8 cellular contexts compared by ENCODE assay signal in the genomic region with DNA sequence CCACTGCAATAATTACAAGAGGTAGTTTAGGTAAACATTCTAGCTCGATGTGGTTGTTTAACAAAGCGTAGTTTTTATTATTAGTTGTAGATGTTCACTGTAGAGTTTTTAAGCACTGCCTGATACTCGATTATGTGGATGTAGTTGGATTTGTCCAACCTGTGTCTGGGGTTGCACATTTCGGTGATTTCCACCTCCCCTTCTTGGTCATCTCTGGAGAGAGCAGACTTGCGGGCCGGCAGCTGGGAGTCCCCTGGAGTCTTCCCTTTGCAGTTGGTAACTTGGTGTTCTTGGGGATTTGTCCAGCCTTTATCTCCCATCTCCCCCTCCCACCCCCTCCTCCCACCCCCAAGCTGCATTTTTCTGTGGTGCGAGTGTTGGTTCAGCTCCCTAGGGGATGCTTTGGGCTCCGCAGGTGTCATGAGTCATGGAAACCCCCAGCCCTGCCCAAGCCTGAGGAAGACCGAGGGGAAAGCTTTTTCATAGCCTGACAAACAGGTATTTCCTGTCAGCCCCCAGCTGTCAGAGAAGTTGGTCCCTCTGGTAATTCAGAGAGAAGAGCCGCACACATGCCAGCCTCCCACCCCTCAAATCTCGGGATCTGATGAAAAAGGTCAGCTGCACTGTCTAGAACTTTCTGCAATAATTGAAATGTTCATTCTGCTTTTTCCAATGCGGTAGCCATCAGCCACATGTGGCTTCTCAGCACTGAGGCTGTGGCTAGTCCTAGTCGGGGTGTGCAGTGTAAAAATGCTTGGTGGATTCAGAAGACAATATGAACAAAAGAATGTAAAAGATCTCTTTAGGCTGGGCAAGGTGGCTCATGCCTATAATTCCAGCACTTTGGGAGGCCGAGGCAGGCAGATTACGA. TPM values are rescaled to one million over a fixed set of nuclear protein-coding genes. Genes with fewer than 3 reads are reported as not detected.
DNase-seq lines count a peak whose midpoint lies in the region; ATAC-seq lines count a peak whose summit lies in the region.

No MANE protein-coding gene starts in this region.

- peak overlapping the region; percentile 86 for H3K27ac Mint-ChIP-seq in activated CD4-positive, alpha-beta T cell treated with anti-CD3 and anti-CD28 coated beads, Interleukin-2, amount 10 ng/mL, durations not matched to agents 24 days and 14 days
- no peak overlapping the region for H3K27ac Mint-ChIP-seq in activated CD4-positive, alpha-beta T cell treated with anti-CD3 and anti-CD28 coated beads, Interleukin-2, amount 10 ng/mL, durations not matched to agents 7 days and 5 days
- H3K27ac Mint-ChIP-seq in activated naive CD8-positive, alpha-beta T cell treated with anti-CD3 and anti-CD28 coated beads, Interleukin-2, amount 10 ng/mL, durations not matched to agents 7 days and 5 days: peak overlapping the region; percentile 37
- H3K27ac Mint-ChIP-seq in stimulated activated naive CD8-positive, alpha-beta T cell treated with anti-CD3 and anti-CD28 coated beads, Interleukin-15, Interleukin-2, amounts not matched to agents 100 ng/mL and 50 ng/mL, for 24 hours: peak overlapping the region; percentile 64

- no peaks in the 10 kb centered on the region for H3K36me3 ChIP-seq in MG63

- H3K9me3 Mint-ChIP-seq in activated CD4-positive, alpha-beta T cell treated with anti-CD3 and anti-CD28 coated beads, Interleukin-2, amount 10 ng/mL, durations not matched to agents 24 days and 14 days: no peaks in the 10 kb centered on the region
- H3K9me3 Mint-ChIP-seq in activated CD4-positive, alpha-beta T cell treated with anti-CD3 and anti-CD28 coated beads, Interleukin-2, amount 10 ng/mL, durations not matched to agents 7 days and 5 days: no peaks in the 10 kb centered on the region
- H3K9me3 Mint-ChIP-seq in activated naive CD8-positive, alpha-beta T cell treated with anti-CD3 and anti-CD28 coated beads, Interleukin-2, amount 10 ng/mL, durations not matched to agents 7 days and 5 days: no peaks in the 10 kb centered on the region
- H3K9me3 Mint-ChIP-seq in stimulated activated naive CD8-positive, alpha-beta T cell treated with anti-CD3 and anti-CD28 coated beads, Interleukin-15, Interleukin-2, amounts not matched to agents 100 ng/mL and 50 ng/mL, for 24 hours: no peaks in the 10 kb centered on the region

- H3K27me3 ChIP-seq in MG63: no peaks in the 10 kb centered on the region

- POLR2A ChIA-PET in activated CD4-positive, alpha-beta T cell treated with anti-CD3 and anti-CD28 coated beads, Interleukin-2, amount 10 ng/mL, durations not matched to agents 7 days and 5 days (lab: Charles Lee): no interaction called here
- POLR2A ChIA-PET in activated naive CD8-positive, alpha-beta T cell treated with anti-CD3 and anti-CD28 coated beads, Interleukin-2, amount 10 ng/mL, durations not matched to agents 7 days and 5 days (lab: Charles Lee): no interaction called here

- H3K4me3 Mint-ChIP-seq in activated CD4-positive, alpha-beta T cell treated with anti-CD3 and anti-CD28 coated beads, Interleukin-2, amount 10 ng/mL, durations not matched to agents 24 days and 14 days: no peak overlapping the region
- H3K4me3 Mint-ChIP-seq in activated CD4-positive, alpha-beta T cell treated with anti-CD3 and anti-CD28 coated beads, Interleukin-2, amount 10 ng/mL, durations not matched to agents 7 days and 5 days: no peak overlapping the region
- H3K4me3 Mint-ChIP-seq in activated naive CD8-positive, alpha-beta T cell treated with anti-CD3 and anti-CD28 coated beads, Interleukin-2, amount 10 ng/mL, durations not matched to agents 7 days and 5 days: peak overlapping the region; percentile 12
- H3K4me3 Mint-ChIP-seq in stimulated activated naive CD8-positive, alpha-beta T cell treated with anti-CD3 and anti-CD28 coated beads, Interleukin-15, Interleukin-2, amounts not matched to agents 100 ng/mL and 50 ng/mL, for 24 hours: peak overlapping the region; percentile 44

- no peaks in the 10 kb centered on the region for H3K27me3 Mint-ChIP-seq in activated CD4-positive, alpha-beta T cell treated with anti-CD3 and anti-CD28 coated beads, Interleukin-2, amount 10 ng/mL, durations not matched to agents 24 days and 14 days
- H3K27me3 Mint-ChIP-seq in activated CD4-positive, alpha-beta T cell treated with anti-CD3 and anti-CD28 coated beads, Interleukin-2, amount 10 ng/mL, durations not matched to agents 7 days and 5 days: no peaks in the 10 kb centered on the region
- no peaks in the 10 kb centered on the region for H3K27me3 Mint-ChIP-seq in activated naive CD8-positive, alpha-beta T cell treated with anti-CD3 and anti-CD28 coated beads, Interleukin-2, amount 10 ng/mL, durations not matched to agents 7 days and 5 days
- H3K27me3 Mint-ChIP-seq in stimulated activated naive CD8-positive, alpha-beta T cell treated with anti-CD3 and anti-CD28 coated beads, Interleukin-15, Interleukin-2, amounts not matched to agents 100 ng/mL and 50 ng/mL, for 24 hours: no peaks in the 10 kb centered on the region

- H3K4me3 ChIP-seq in MG63: no peak overlapping the region

- intact Hi-C loops in activated CD4-positive, alpha-beta T cell treated with anti-CD3 and anti-CD28 coated beads, Interleukin-2, amount 10 ng/mL, durations not matched to agents 24 days and 14 days (cut with micrococcal nuclease): no loop called here

- H3K4me1 Mint-ChIP-seq in activated CD4-positive, alpha-beta T cell treated with anti-CD3 and anti-CD28 coated beads, Interleukin-2, amount 10 ng/mL, durations not matched to agents 24 days and 14 days: peaks cover 54% of the 10 kb centered on the region
- H3K4me1 Mint-ChIP-seq in activated CD4-positive, alpha-beta T cell treated with anti-CD3 and anti-CD28 coated beads, Interleukin-2, amount 10 ng/mL, durations not matched to agents 7 days and 5 days: peaks cover 33% of the 10 kb centered on the region
- H3K4me1 Mint-ChIP-seq in activated naive CD8-positive, alpha-beta T cell treated with anti-CD3 and anti-CD28 coated beads, Interleukin-2, amount 10 ng/mL, durations not matched to agents 7 days and 5 days: peaks cover 34% of the 10 kb centered on the region
- H3K4me1 Mint-ChIP-seq in stimulated activated naive CD8-positive, alpha-beta T cell treated with anti-CD3 and anti-CD28 coated beads, Interleukin-15, Interleukin-2, amounts not matched to agents 100 ng/mL and 50 ng/mL, for 24 hours (ENCODE audit: low read depth): peaks cover 37% of the 10 kb centered on the region

- H3K36me3 Mint-ChIP-seq in activated CD4-positive, alpha-beta T cell treated with anti-CD3 and anti-CD28 coated beads, Interleukin-2, amount 10 ng/mL, durations not matched to agents 24 days and 14 days (ENCODE audit: low read depth): peaks cover 16% of the 10 kb centered on the region
- peaks cover 8% of the 10 kb centered on the region for H3K36me3 Mint-ChIP-seq in activated CD4-positive, alpha-beta T cell treated with anti-CD3 and anti-CD28 coated beads, Interleukin-2, amount 10 ng/mL, durations not matched to agents 7 days and 5 days (ENCODE audit: low read depth)
- H3K36me3 Mint-ChIP-seq in activated naive CD8-positive, alpha-beta T cell treated with anti-CD3 and anti-CD28 coated beads, Interleukin-2, amount 10 ng/mL, durations not matched to agents 7 days and 5 days: peaks cover 11% of the 10 kb centered on the region
- H3K36me3 Mint-ChIP-seq in stimulated activated naive CD8-positive, alpha-beta T cell treated with anti-CD3 and anti-CD28 coated beads, Interleukin-15, Interleukin-2, amounts not matched to agents 100 ng/mL and 50 ng/mL, for 24 hours (ENCODE audit: low read depth): peaks cover 30% of the 10 kb centered on the region

- ATAC-seq in HG03064 (IDR thresholded peaks at IDR 0.05; ENCODE audit: low read depth, unreplicated experiment): peak; percentile 57
- peak; percentile 35 for ATAC-seq in activated naive CD8-positive, alpha-beta T cell treated with anti-CD3 and anti-CD28 coated beads, Interleukin-2, amount 10 ng/mL, durations not matched to agents 7 days and 5 days (ENCODE audit: low read depth)

- H3K9me3 ChIP-seq in MG63: peaks cover under 1% of the 10 kb centered on the region; the same call in 1 of the 2 replicates

- CTCF ChIA-PET in activated CD4-positive, alpha-beta T cell treated with anti-CD3 and anti-CD28 coated beads, Interleukin-2, amount 10 ng/mL, durations not matched to agents 7 days and 5 days (lab: Charles Lee): interaction anchor here (1.1 to 1.4 kb wide), 2 partner anchors 16 to 93 kb away, joined by 3 read pairs; no protein-coding TSS in a partner anchor

- DNase-seq in activated CD4-positive, alpha-beta T cell treated with anti-CD3 and anti-CD28 coated beads, Interleukin-2, amount 10 ng/mL, durations not matched to agents 24 days and 14 days: no peak
- no peak for DNase-seq in activated CD4-positive, alpha-beta T cell treated with anti-CD3 and anti-CD28 coated beads, Interleukin-2, amount 10 ng/mL, durations not matched to agents 7 days and 5 days
- no peak for DNase-seq in activated naive CD8-positive, alpha-beta T cell treated with anti-CD3 and anti-CD28 coated beads, Interleukin-2, amount 10 ng/mL, durations not matched to agents 7 days and 5 days
- DNase-seq in NCI-H524 treated with DMSO at 0.1 percent for 48 hours (lab: John Stamatoyannopoulos, UW) (no peak), superior temporal gyrus (ENCODE audit: extremely low spot score) (no peak), MG63 (no peak)

RNA-seq across cellular contexts. Expression of a gene that starts 50.3 kb away (rescaled TPM):
- 104 TPM in 2 replicates for total RNA-seq in activated CD4-positive, alpha-beta T cell treated with anti-CD3 and anti-CD28 coated beads, Interleukin-2, amount 10 ng/mL, durations not matched to agents 24 days and 14 days
- total RNA-seq in activated CD4-positive, alpha-beta T cell treated with anti-CD3 and anti-CD28 coated beads, Interleukin-2, amount 10 ng/mL, durations not matched to agents 7 days and 5 days: 10 to 100 TPM; 43.1 to 45.7 TPM
- total RNA-seq in activated naive CD8-positive, alpha-beta T cell treated with anti-CD3 and anti-CD28 coated beads, Interleukin-2, amount 10 ng/mL, durations not matched to agents 7 days and 5 days: 10 to 100 TPM; 57.0 to 60.2 TPM
- 0.52 and 7.6 TPM in 2 replicates for total RNA-seq in MG63 (2014; rRNA removed; shearing (Covaris generic); ENCODE audit: low replicate concordance)

Comparison
In these comparisons a context has a peak if more than half of its experiments do, and no peak if none do; other contexts are left out.
1. H3K4me3 Mint-ChIP-seq: peak in activated naive CD8-positive, alpha-beta T cell treated with anti-CD3 and anti-CD28 coated beads, Interleukin-2, amount 10 ng/mL, durations not matched to agents 7 days and 5 days (single experiment) and stimulated activated naive CD8-positive, alpha-beta T cell treated with anti-CD3 and anti-CD28 coated beads, Interleukin-15, Interleukin-2, amounts not matched to agents 100 ng/mL and 50 ng/mL, for 24 hours (single experiment); none in activated CD4-positive, alpha-beta T cell treated with anti-CD3 and anti-CD28 coated beads, Interleukin-2, amount 10 ng/mL, durations not matched to agents 24 days and 14 days (single experiment) and activated CD4-positive, alpha-beta T cell treated with anti-CD3 and anti-CD28 coated beads, Interleukin-2, amount 10 ng/mL, durations not matched to agents 7 days and 5 days (single experiment).